Comparison of ENCODE assay signal across 11 cellular contexts in genomic region chr12:26402648-26403047, GRCh38.
DNase-seq lines count a peak whose midpoint lies in the region; ATAC-seq, FAIRE-seq and TF ChIP-seq lines count a peak whose summit lies in the region.
"Had no signal": no experiment of that assay in that cellular context is flagged by ENCODE, and none has a peak within 500 bp of the region (broad histone marks: within the 10 kb centered on the region; RNA-seq: fewer than 3 reads in every experiment).

No MANE protein-coding gene starts in this region.

- H3K9me3 ChIP-seq in astrocyte (ENCODE audit: insufficient read depth, low read depth, low read length) (no peaks in the 10 kb centered on the region), HepG2 (ENCODE audit: low read length) (no peaks in the 10 kb centered on the region), ascending aorta (no peaks in the 10 kb centered on the region)

- H3K36me3 ChIP-seq in astrocyte (ENCODE audit: insufficient read depth, low read length) (peaks cover 2% of the 10 kb centered on the region), HepG2 (replicated peaks in 1 of 2; ENCODE audit: control insufficient read depth in 1 of 2, insufficient read depth in 2 of 2, low read length in 2 of 2) (peaks cover 16 to 51% of the 10 kb centered on the region in 2 experiments), ascending aorta (peaks cover 0 to 3% of the 10 kb centered on the region in 2 donors)

- no peak for TF ChIP-seq RAD21 in HepG2 (CRISPR knock-in tag; IDR thresholded peaks at IDR 0.05)

- ATAC-seq in HepG2, result peak; percentile 63

- H3K27me3 Mint-ChIP-seq in astrocyte (ENCODE audit: low read depth, unreplicated experiment), result no peaks in the 10 kb centered on the region

- DNase-seq in Caki2 (ENCODE audit: low read depth), result peak; percentile 29
- peak; percentile 4 for DNase-seq in astrocyte (ENCODE audit: low read depth)
- peak; percentile 7 for DNase-seq in HepG2 (ENCODE audit: low spot score)
- DNase-seq in KBM-7, result no peak
- no peak for DNase-seq in NCI-H187 (lab: John Stamatoyannopoulos, UW)
- DNase-seq in ascending aorta (ENCODE audit: low spot score in 2 of 2), result no peak
- no peak for DNase-seq in activated CD4-positive, alpha-beta T cell treated with anti-CD3 and anti-CD28 coated beads for 1 hour
- DNase-seq: activated gamma-delta T cell treated with Interleukin-2 at 50 U/mL for 16 hours, EL had no signal

- no peaks in the 10 kb centered on the region for H3K27me3 ChIP-seq in astrocyte (ENCODE audit: insufficient read depth, low read length)
- no peaks in the 10 kb centered on the region for H3K27me3 ChIP-seq in HepG2 (ENCODE audit: control insufficient read depth in 1 of 2, insufficient read depth in 2 of 2, low read length in 2 of 2)
- no peaks in the 10 kb centered on the region for H3K27me3 ChIP-seq in ascending aorta

- no peak overlapping the region for H3K4me3 ChIP-seq in astrocyte (ENCODE audit: insufficient read depth, low read depth, low read length)
- no peak overlapping the region for H3K4me3 ChIP-seq in HepG2 (replicated peaks in 1 of 3; ENCODE audit: insufficient read depth in 1 of 3, low read depth in 2 of 3, low read length in 3 of 3)
- H3K4me3 ChIP-seq in ascending aorta, result no peak overlapping the region

- no peak overlapping the region for H3K4me3 Mint-ChIP-seq in astrocyte (ENCODE audit: unreplicated experiment)
- H3K4me3 Mint-ChIP-seq: nephron had no signal

- H3K4me2 ChIP-seq in astrocyte (ENCODE audit: low read length) (no peak overlapping the region), HepG2 (ENCODE audit: low read depth, low read length) (no peak overlapping the region)

- H2AFZ ChIP-seq in astrocyte (ENCODE audit: low read depth, low read length) (no peak overlapping the region), HepG2 (ENCODE audit: low read length) (no peak overlapping the region)

- FAIRE-seq in astrocyte (lab: Jason Lieb, UNC) (no peak), HepG2 (lab: Jason Lieb, UNC) (no peak)

- CTCF ChIA-PET in HepG2 (lab: Yijun Ruan, JAX; ENCODE audit: low intra/inter-chr PET ratio, low total read pairs), result no interaction called here

- H3K9ac ChIP-seq in astrocyte (ENCODE audit: low read length), result no peak overlapping the region
- no peak overlapping the region for H3K9ac ChIP-seq in HepG2 (ENCODE audit: insufficient read depth, low read depth, low read length)

- H3K9me3 Mint-ChIP-seq in astrocyte (ENCODE audit: unreplicated experiment), result no peaks in the 10 kb centered on the region
- H3K9me3 Mint-ChIP-seq: nephron had no signal

- TF ChIP-seq CTCF in LNCAP (IDR thresholded peaks at IDR 0.05) (peak; percentile 59), astrocyte (IDR thresholded peaks at IDR 0.05; ENCODE audit: insufficient read depth, low read depth, low read length) (no peak), HepG2 (CRISPR knock-in tag; IDR thresholded peaks at IDR 0.05) (peak; percentile 33; the same call in 1 of the 2 replicates), ascending aorta (IDR thresholded peaks at IDR 0.05) (no peak)

- H3K79me2 ChIP-seq in astrocyte (ENCODE audit: insufficient read depth, low read length) (no peaks in the 10 kb centered on the region), HepG2 (ENCODE audit: insufficient read depth, low read length) (no peaks in the 10 kb centered on the region)

- no peak overlapping the region for H3K27ac Mint-ChIP-seq in astrocyte (ENCODE audit: unreplicated experiment)
- H3K27ac Mint-ChIP-seq: nephron had no signal

- in situ Hi-C loops in Caki2 (cut with HindIII; ENCODE audit: low pct_unique_long_range_greater_than_20kb, low sequenced_read_pairs), result no loop called here
- in situ Hi-C loops in HepG2 (cut with HindIII; ENCODE audit: extremely low pct_ligation_motif_present, low pct_unique_long_range_greater_than_20kb), result no loop called here
- in situ Hi-C loops in KBM-7 (cut with MboI; ENCODE audit: low pct_unique_long_range_greater_than_20kb, low sequenced_read_pairs), result no loop called here

- H3K4me1 ChIP-seq in astrocyte (ENCODE audit: insufficient read depth, low read length) (no peaks in the 10 kb centered on the region), HepG2 (ENCODE audit: insufficient read depth, low read length) (no peaks in the 10 kb centered on the region), ascending aorta (no peaks in the 10 kb centered on the region)

- WGBS in HepG2 (ENCODE audit: low lambda C conversion rate), result 100% methylated on average over 4 of the region's 4 CpGs

- intact Hi-C loops in HepG2 (cut with micrococcal nuclease; ENCODE audit: unreplicated experiment) (loop anchor here (5.0 kb wide), 1 partner anchor 305 kb away; no protein-coding TSS in a partner anchor), ascending aorta (cut with DNase I) (no loop called here)

- no peaks in the 10 kb centered on the region for H3K36me3 Mint-ChIP-seq in astrocyte (ENCODE audit: low read depth, unreplicated experiment)

- no peaks in the 10 kb centered on the region for H3K4me1 Mint-ChIP-seq in astrocyte (ENCODE audit: low read depth, unreplicated experiment)

- POLR2A ChIA-PET in HepG2 (lab: Yijun Ruan, JAX), result interaction anchor here (0.6 kb wide), 1 partner anchor 41 kb away, joined by 3 read pairs; no protein-coding TSS in a partner anchor

- H4K20me1 ChIP-seq in astrocyte (ENCODE audit: insufficient read depth, low read length), result no peaks in the 10 kb centered on the region
- no peaks in the 10 kb centered on the region for H4K20me1 ChIP-seq in HepG2 (ENCODE audit: insufficient read depth, low read length)

- TF ChIP-seq EP300 in HepG2 (IDR thresholded peaks at IDR 0.05; ENCODE audit: low read depth in 2 of 2, low read length in 2 of 2) (no peak), HepG2 (CRISPR knock-in tag; IDR thresholded peaks at IDR 0.05; ENCODE audit: borderline replicate concordance) (no peak)

- no peak overlapping the region for H3K27ac ChIP-seq in astrocyte (ENCODE audit: low read depth, low read length)
- H3K27ac ChIP-seq in HepG2 (ENCODE audit: extremely low read length, insufficient read depth, low read length), result no peak overlapping the region
- no peak overlapping the region for H3K27ac ChIP-seq in ascending aorta

- BruUV-seq in HepG2 (replicated peaks; lab: Mats Ljungman, UMichigan), result no TSS peak

- TF ChIP-seq POLR2A in HepG2 (IDR thresholded peaks at IDR 0.05; ENCODE audit: insufficient read depth in 1 of 2, low read depth in 2 of 2, low read length in 2 of 2), result no peak

TF ChIP-seq in HepG2, 621 proteins besides CTCF, POLR2A, EP300 and RAD21:
- TF ChIP-seq FOSL2 (CRISPR knock-in tag; IDR thresholded peaks at IDR 0.05) (peak; percentile 13; the same call in 1 of the 2 replicates), SMC3 (IDR thresholded peaks at IDR 0.05; ENCODE audit: low read length) (peak; percentile 11; the same call in 1 of the 2 replicates), HOXA3 (CRISPR knock-in tag; IDR thresholded peaks at IDR 0.05) (no peak)

Comparison
In these comparisons a context has a peak if more than half of its experiments do, and no peak if none do; other contexts are left out.
1. DNase-seq: peak in Caki2 (single experiment), astrocyte (single experiment) and HepG2 (single experiment); none in KBM-7 (single experiment), NCI-H187 (0 of 2), ascending aorta (0 of 2) and activated CD4-positive, alpha-beta T cell treated with anti-CD3 and anti-CD28 coated beads for 1 hour (single experiment).
2. CTCF ChIP-seq: peak in LNCAP (single experiment) and HepG2 (single experiment); none in astrocyte (single experiment) and ascending aorta (0 of 3).